ENCODE assay signal across 1 cellular context in the genomic region with DNA sequence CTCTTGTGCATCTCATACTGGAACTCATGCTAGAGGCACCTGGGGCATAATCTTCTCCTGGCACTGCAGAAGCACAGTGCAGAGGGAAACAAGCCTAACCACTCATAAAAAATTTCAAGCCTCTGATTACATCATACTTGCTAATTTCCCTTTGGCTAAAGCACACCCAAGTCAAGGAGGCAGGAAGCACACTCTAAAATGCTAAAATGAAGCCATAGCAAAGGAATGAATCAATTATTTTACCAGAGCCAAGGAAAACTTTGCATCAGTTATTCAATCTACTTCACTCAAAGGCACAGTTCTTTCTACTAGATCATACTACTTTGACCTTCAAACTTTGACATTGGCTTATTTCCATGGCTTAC.
TF ChIP-seq lines count a peak whose summit lies in the region.

No MANE protein-coding gene starts in this region.

TF ChIP-seq in SK-N-SH, 30 proteins besides CTCF, POLR2A, EP300 and RAD21 (continued from another document):
- TF ChIP-seq, protein P1, sequence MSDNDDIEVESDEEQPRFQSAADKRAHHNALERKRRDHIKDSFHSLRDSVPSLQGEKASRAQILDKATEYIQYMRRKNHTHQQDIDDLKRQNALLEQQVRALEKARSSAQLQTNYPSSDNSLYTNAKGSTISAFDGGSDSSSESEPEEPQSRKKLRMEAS (IDR thresholded peaks at IDR 0.05; ENCODE audit: low read depth): no peak
